8 cellular contexts compared by ENCODE assay signal in genomic region chr6:44074383-44075136, GRCh38. TPM values are rescaled to one million over a fixed set of nuclear protein-coding genes. Genes with fewer than 3 reads are reported as not detected.
A peak's percentile ranks its signal among the peaks of the same experiment; 100 is the strongest.
DNase-seq lines count a peak whose midpoint lies in the region; ATAC-seq and TF ChIP-seq lines count a peak whose summit lies in the region.

No MANE protein-coding gene starts in this region.

- intact Hi-C loops in activated naive CD4-positive, alpha-beta T cell treated with anti-CD3 and anti-CD28 coated beads for 36 hours (cut with micrococcal nuclease), result loop anchor here (1.0 kb wide), 4 partner anchors 52 to 407 kb away; no protein-coding TSS in a partner anchor
- intact Hi-C loops in heart left ventricle (cut with DNase I) (loop anchor here (1.0 to 10.0 kb wide), 15 partner anchors 62 to 470 kb away; partner anchors contain the start of gene VEGFA (in 2 of the 10)), sigmoid colon (cut with DNase I) (loop anchor here (1.0 to 5.0 kb wide), 3 partner anchors 72 to 467 kb away; no protein-coding TSS in a partner anchor)

- no peaks in the 10 kb centered on the region for H3K79me2 ChIP-seq in OCI-LY1 (ENCODE audit: insufficient read depth, low read length)

- no peak overlapping the region for H2AFZ ChIP-seq in OCI-LY1 (ENCODE audit: low read length)

- peaks cover 3% of the 10 kb centered on the region for H3K27me3 Mint-ChIP-seq in activated naive CD4-positive, alpha-beta T cell treated with anti-CD3 and anti-CD28 coated beads for 36 hours (ENCODE audit: low read depth)

- H3K27ac Mint-ChIP-seq in activated naive CD4-positive, alpha-beta T cell treated with anti-CD3 and anti-CD28 coated beads for 36 hours, result no peak overlapping the region

- H3K27ac ChIP-seq in OCI-LY1 (ENCODE audit: low read depth, low read length, poor library complexity, severe bottlenecking), result peak overlapping the region; percentile 80
- peak overlapping the region in 11 of 12 donors; percentile 61 to 91 (median 85) for H3K27ac ChIP-seq in heart left ventricle
- H3K27ac ChIP-seq in sigmoid colon, result peak overlapping the region; percentile 71 to 83 (median 81)

- no peak overlapping the region for H3K4me3 ChIP-seq in AG09309 (ENCODE audit: control insufficient read depth, low read depth, low read length)
- H3K4me3 ChIP-seq in OCI-LY1 (ENCODE audit: low read depth, low read length, poor library complexity, severe bottlenecking), result peak overlapping the region; percentile 61
- peak overlapping the region in 8 of 12 donors; percentile 20 to 61 (median 54) for H3K4me3 ChIP-seq in heart left ventricle
- no peak overlapping the region for H3K4me3 ChIP-seq in sigmoid colon

- H3K9me3 Mint-ChIP-seq in activated naive CD4-positive, alpha-beta T cell treated with anti-CD3 and anti-CD28 coated beads for 36 hours, result no peaks in the 10 kb centered on the region

- peak overlapping the region; percentile 73 for H3K4me3 Mint-ChIP-seq in activated naive CD4-positive, alpha-beta T cell treated with anti-CD3 and anti-CD28 coated beads for 36 hours

- H3K4me1 Mint-ChIP-seq in activated naive CD4-positive, alpha-beta T cell treated with anti-CD3 and anti-CD28 coated beads for 36 hours (ENCODE audit: low read depth), result peaks cover 19% of the 10 kb centered on the region

- ATAC-seq in GM21717 (IDR thresholded peaks at IDR 0.05; ENCODE audit: unreplicated experiment), result peak; percentile 35
- peak; percentile 54 to 75 (median 65) for ATAC-seq in heart left ventricle

- TF ChIP-seq CTCF in AG09309 (IDR thresholded peaks at IDR 0.05; ENCODE audit: control insufficient read depth, insufficient read depth, low read depth, low read length, missing control alignments), result peak; percentile 95
- peak; percentile 97 for TF ChIP-seq CTCF in OCI-LY1 (IDR thresholded peaks at IDR 0.05; ENCODE audit: low read length)
- peak; percentile 82 to 96 (median 90) for TF ChIP-seq CTCF in heart left ventricle (IDR thresholded peaks at IDR 0.05)
- peak; percentile 86 to 98 (median 92) for TF ChIP-seq CTCF in sigmoid colon (IDR thresholded peaks at IDR 0.05)

- peaks cover 78% of the 10 kb centered on the region for H3K4me1 ChIP-seq in OCI-LY1 (ENCODE audit: insufficient read depth, low read length, severe bottlenecking)
- H3K4me1 ChIP-seq in heart left ventricle, result peaks cover 12 to 58% (median 38%) of the 10 kb centered on the region in 12 donors
- peaks cover 0 to 51% (median 35%) of the 10 kb centered on the region in 4 donors for H3K4me1 ChIP-seq in sigmoid colon

- H4K20me1 ChIP-seq in OCI-LY1 (ENCODE audit: insufficient read depth, low read length), result no peaks in the 10 kb centered on the region

- H3K9me3 ChIP-seq in OCI-LY1 (ENCODE audit: low read length) (no peaks in the 10 kb centered on the region), heart left ventricle (no peaks in the 10 kb centered on the region), sigmoid colon (no peaks in the 10 kb centered on the region)

- H3K9ac ChIP-seq in OCI-LY1 (ENCODE audit: low read length), result peak overlapping the region; percentile 58; the same call in 1 of the 2 replicates

- no peaks in the 10 kb centered on the region for H3K9me2 ChIP-seq in OCI-LY1 (ENCODE audit: low read depth, low read length)

- TF ChIP-seq POLR2A in heart left ventricle (IDR thresholded peaks at IDR 0.05) (no peak), sigmoid colon (IDR thresholded peaks at IDR 0.05) (no peak)

- H3K36me3 ChIP-seq in OCI-LY1 (ENCODE audit: insufficient read depth, low read length) (no peaks in the 10 kb centered on the region), heart left ventricle (no peaks in the 10 kb centered on the region), sigmoid colon (no peaks in the 10 kb centered on the region)

- H3K27me3 ChIP-seq in OCI-LY1 (ENCODE audit: insufficient read depth, low read length) (no peaks in the 10 kb centered on the region), heart left ventricle (peaks cover 0 to 10% (median 0%) of the 10 kb centered on the region in 9 donors), sigmoid colon (peaks cover 0 to 7% (median 0%) of the 10 kb centered on the region in 3 donors)

- CTCF ChIA-PET in activated naive CD4-positive, alpha-beta T cell treated with anti-CD3 and anti-CD28 coated beads for 36 hours (lab: Charles Lee), result interaction anchor here (0.6 to 4.0 kb wide), 27 partner anchors 9 to 436 kb away, joined by 3 to 39 read pairs (median 4); partner anchors contain the start of gene VEGFA

- no peak for DNase-seq in AG09309 (ENCODE audit: low read depth)
- peak; percentile 73 for DNase-seq in activated naive CD4-positive, alpha-beta T cell treated with anti-CD3 and anti-CD28 coated beads for 36 hours
- DNase-seq in heart left ventricle, result peak; percentile 64 to 86 (median 78)
- DNase-seq in sigmoid colon, result peak; percentile 87
- DNase-seq in NOMO-1 (lab: John Stamatoyannopoulos, UW; ENCODE audit: unreplicated experiment in 2 of 2), result no peak
- no peak for DNase-seq in NCI-H2107 (lab: John Stamatoyannopoulos, UW)

- 1 to 10% (median 7%) methylated on average over 17 to 18 of the region's 18 CpGs for WGBS in heart left ventricle, 4 donors
- 5 to 8% methylated on average over 18 of the region's 18 CpGs for WGBS in sigmoid colon, 2 donors

- H3K4me2 ChIP-seq in OCI-LY1 (ENCODE audit: low read length), result peak overlapping the region; percentile 73

- H3K36me3 Mint-ChIP-seq in activated naive CD4-positive, alpha-beta T cell treated with anti-CD3 and anti-CD28 coated beads for 36 hours (ENCODE audit: low read depth), result no peaks in the 10 kb centered on the region

- H3F3A ChIP-seq in OCI-LY1 (ENCODE audit: insufficient read depth, low read length), result no peaks in the 10 kb centered on the region

- TF ChIP-seq EP300 in sigmoid colon (IDR thresholded peaks at IDR 0.05), result no peak

RNA-seq across cellular contexts. Expression of gene MRPL14, which starts 52.7 kb away (rescaled TPM):
- total RNA-seq in activated naive CD4-positive, alpha-beta T cell treated with anti-CD3 and anti-CD28 coated beads for 36 hours, result 10 to 100 TPM; 40.9 to 41.0 TPM
- 10 to 100 TPM; 35.3 to 60.2 (median 44.1) TPM for total RNA-seq in heart left ventricle
- polyA plus RNA-seq in heart left ventricle, result 10 to 100 TPM; 40.5 to 72.9 TPM
- total RNA-seq in sigmoid colon, result 10 to 100 TPM; 32.4 to 55.8 (median 45.3) TPM
- 100 to 1,000 TPM in 2 of 3 donors, 10 to 100 TPM in 1; 85.6 to 150 (median 109) TPM for polyA plus RNA-seq in sigmoid colon

RNA-seq across cellular contexts. Expression of gene TMEM63B, which starts 52.8 kb away (rescaled TPM):
- 1 to 10 TPM; 7.8 to 8.3 TPM for total RNA-seq in activated naive CD4-positive, alpha-beta T cell treated with anti-CD3 and anti-CD28 coated beads for 36 hours
- 10 to 100 TPM; 36.2 to 52.9 (median 43.0) TPM for total RNA-seq in heart left ventricle
- 10 to 100 TPM; 26.2 to 37.0 TPM for polyA plus RNA-seq in heart left ventricle
- total RNA-seq in sigmoid colon, result 10 to 100 TPM; 10.0 to 21.3 (median 16.3) TPM
- polyA plus RNA-seq in sigmoid colon, result 10 to 100 TPM in 2 of 3 donors, 1 to 10 TPM in 1; 9.0 to 48.5 (median 14.6) TPM

Comparison
In these comparisons a context has a peak if more than half of its experiments do, and no peak if none do; other contexts are left out.
1. DNase-seq: peak in activated naive CD4-positive, alpha-beta T cell treated with anti-CD3 and anti-CD28 coated beads for 36 hours (single experiment), heart left ventricle (5 of 5) and sigmoid colon (single experiment); none in AG09309 (single experiment), NOMO-1 (0 of 2) and NCI-H2107 (single experiment).
2. H3K4me3 ChIP-seq: peak in OCI-LY1 (single experiment) and heart left ventricle (8 of 12); none in AG09309 (single experiment) and sigmoid colon (0 of 4).
3. Peak in every context shown above with its lines, with median percentiles within 50 percentile points of each other: CTCF ChIP-seq and H3K27ac ChIP-seq.